ENCODE assay signal across 19 cellular contexts in genomic region chr13:50866817-50867640, GRCh38. TPM values are rescaled to one million over a fixed set of nuclear protein-coding genes. Genes with fewer than 3 reads are reported as not detected.
"Had no signal": no experiment of that assay in that cellular context is flagged by ENCODE, and none has a peak within 500 bp of the region (broad histone marks: within the 10 kb centered on the region; RNA-seq: fewer than 3 reads in every experiment).

No MANE protein-coding gene starts in this region.

- H3K4me3 ChIP-seq: adrenal gland, lower lobe of right lung, pancreas, thyroid gland had no signal

- H3K4me1 Mint-ChIP-seq: activated naive CD4-positive, alpha-beta T cell treated with anti-CD3 and anti-CD28 coated beads, Interleukin-2, amount 50 U/mL, for 24 hours; nephron progenitor cell; stimulated activated effector memory CD8-positive, alpha-beta T cell treated with anti-CD3 and anti-CD28 coated beads, Interleukin-12 subunit alpha, Interleukin-12 subunit beta, amount 100 ng/mL, for 72 hours had no signal

- H3K27ac Mint-ChIP-seq: activated CD8-positive, alpha-beta T cell treated with anti-CD3 and anti-CD28 coated beads for 36 hours; activated naive CD4-positive, alpha-beta T cell treated with anti-CD3 and anti-CD28 coated beads, Interleukin-2, amount 50 U/mL, for 24 hours; nephron progenitor cell; stimulated activated effector memory CD8-positive, alpha-beta T cell treated with anti-CD3 and anti-CD28 coated beads, Interleukin-12 subunit alpha, Interleukin-12 subunit beta, amount 100 ng/mL, for 72 hours; T-helper 17 cell had no signal

- H3K4me3 Mint-ChIP-seq: activated CD8-positive, alpha-beta T cell treated with anti-CD3 and anti-CD28 coated beads for 36 hours; activated naive CD4-positive, alpha-beta T cell treated with anti-CD3 and anti-CD28 coated beads, Interleukin-2, amount 50 U/mL, for 24 hours; activated T-cell treated with anti-CD3 and anti-CD28 coated beads, Interleukin-2, amount 50 U/mL, for 4 hours; nephron progenitor cell; stimulated activated effector memory CD8-positive, alpha-beta T cell treated with anti-CD3 and anti-CD28 coated beads, Interleukin-12 subunit alpha, Interleukin-12 subunit beta, amount 100 ng/mL, for 72 hours; T-helper 17 cell had no signal

- H3K27me3 ChIP-seq: adrenal gland, brain microvascular endothelial cell, pancreas, thyroid gland had no signal

- DNase-seq: activated CD4-positive, alpha-beta T cell treated with anti-CD3 and anti-CD28 coated beads for 4 hours; activated CD8-positive, alpha-beta T cell treated with anti-CD3 and anti-CD28 coated beads for 36 hours; activated effector memory CD4-positive, alpha-beta T cell treated with Interleukin-2 at 50 U/mL for 16 hours; activated T-cell treated with anti-CD3 and anti-CD28 coated beads, Interleukin-2, amount 50 U/mL, for 4 hours; adrenal gland; brain microvascular endothelial cell; cerebellar nuclear complex; effector memory CD4-positive, alpha-beta T cell; left colon; lower lobe of right lung; nephron progenitor cell; pancreas; stimulated activated CD4-positive, alpha-beta T cell treated with anti-CD3 and anti-CD28 coated beads, Interleukin-12 subunit alpha, Interleukin-12 subunit beta, amount 100 ng/mL, for 4 hours; T-helper 17 cell; thyroid gland; WERI-Rb-1 had no signal

- H3K36me3 ChIP-seq: adrenal gland, brain microvascular endothelial cell, lower lobe of right lung, pancreas, thyroid gland, WERI-Rb-1 had no signal

- H3K9me3 Mint-ChIP-seq: activated CD8-positive, alpha-beta T cell treated with anti-CD3 and anti-CD28 coated beads for 36 hours; activated naive CD4-positive, alpha-beta T cell treated with anti-CD3 and anti-CD28 coated beads, Interleukin-2, amount 50 U/mL, for 24 hours; activated T-cell treated with anti-CD3 and anti-CD28 coated beads, Interleukin-2, amount 50 U/mL, for 4 hours; stimulated activated effector memory CD8-positive, alpha-beta T cell treated with anti-CD3 and anti-CD28 coated beads, Interleukin-12 subunit alpha, Interleukin-12 subunit beta, amount 100 ng/mL, for 72 hours had no signal

- H3K36me3 Mint-ChIP-seq: activated naive CD4-positive, alpha-beta T cell treated with anti-CD3 and anti-CD28 coated beads, Interleukin-2, amount 50 U/mL, for 24 hours; stimulated activated effector memory CD8-positive, alpha-beta T cell treated with anti-CD3 and anti-CD28 coated beads, Interleukin-12 subunit alpha, Interleukin-12 subunit beta, amount 100 ng/mL, for 72 hours had no signal

- H3K27me3 Mint-ChIP-seq: activated naive CD4-positive, alpha-beta T cell treated with anti-CD3 and anti-CD28 coated beads, Interleukin-2, amount 50 U/mL, for 24 hours; T-helper 17 cell had no signal

- H3K9me3 ChIP-seq: adrenal gland, lower lobe of right lung, pancreas, thyroid gland had no signal

- H3K27ac ChIP-seq: adrenal gland, brain microvascular endothelial cell, lower lobe of right lung, pancreas, thyroid gland, WERI-Rb-1 had no signal

- H3K4me1 ChIP-seq: adrenal gland, lower lobe of right lung, pancreas, thyroid gland had no signal

- ATAC-seq: activated CD8-positive, alpha-beta T cell treated with anti-CD3 and anti-CD28 coated beads for 36 hours; activated T-cell treated with anti-CD3 and anti-CD28 coated beads, Interleukin-2, amount 50 U/mL, for 4 hours; left colon; lower lobe of right lung; pancreas; stimulated activated effector memory CD8-positive, alpha-beta T cell treated with anti-CD3 and anti-CD28 coated beads, Interleukin-12 subunit alpha, Interleukin-12 subunit beta, amount 100 ng/mL, for 72 hours; T-helper 17 cell had no signal

RNA-seq across cellular contexts. Expression of gene DLEU7, which starts 23.5 kb away (rescaled TPM):
- total RNA-seq: activated CD8-positive, alpha-beta T cell treated with anti-CD3 and anti-CD28 coated beads for 36 hours; activated T-cell treated with anti-CD3 and anti-CD28 coated beads, Interleukin-2, amount 50 U/mL, for 4 hours; fibroblast of lung; T-helper 17 cell had no signal
- polyA plus RNA-seq: fibroblast of lung had no signal
